In the genomic region with DNA sequence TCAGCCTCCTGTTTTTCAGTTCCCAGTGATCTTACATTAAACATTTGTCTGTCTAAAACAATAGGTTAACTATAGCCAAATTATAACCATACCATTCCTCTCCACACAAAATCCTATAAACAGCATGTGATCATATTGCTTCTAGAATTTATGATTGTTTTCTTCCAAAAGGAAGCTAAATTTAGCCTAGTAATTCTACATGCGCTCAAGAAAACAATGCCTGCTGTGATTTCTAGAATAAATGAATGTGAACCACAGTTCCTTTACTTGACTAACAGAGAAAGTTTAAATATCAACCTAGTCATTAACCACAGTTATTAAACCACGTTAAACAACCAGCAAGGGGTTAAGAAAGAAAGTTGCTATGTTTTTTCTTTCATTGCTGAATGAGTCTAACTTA, we compare ENCODE assay signal across 1 cellular context.
TF ChIP-seq lines count a peak whose summit lies in the region.

No MANE protein-coding gene starts in this region.

TF ChIP-seq in HCT116, 20 proteins besides CTCF, POLR2A, EP300 and RAD21:
- TF ChIP-seq, protein P1, sequence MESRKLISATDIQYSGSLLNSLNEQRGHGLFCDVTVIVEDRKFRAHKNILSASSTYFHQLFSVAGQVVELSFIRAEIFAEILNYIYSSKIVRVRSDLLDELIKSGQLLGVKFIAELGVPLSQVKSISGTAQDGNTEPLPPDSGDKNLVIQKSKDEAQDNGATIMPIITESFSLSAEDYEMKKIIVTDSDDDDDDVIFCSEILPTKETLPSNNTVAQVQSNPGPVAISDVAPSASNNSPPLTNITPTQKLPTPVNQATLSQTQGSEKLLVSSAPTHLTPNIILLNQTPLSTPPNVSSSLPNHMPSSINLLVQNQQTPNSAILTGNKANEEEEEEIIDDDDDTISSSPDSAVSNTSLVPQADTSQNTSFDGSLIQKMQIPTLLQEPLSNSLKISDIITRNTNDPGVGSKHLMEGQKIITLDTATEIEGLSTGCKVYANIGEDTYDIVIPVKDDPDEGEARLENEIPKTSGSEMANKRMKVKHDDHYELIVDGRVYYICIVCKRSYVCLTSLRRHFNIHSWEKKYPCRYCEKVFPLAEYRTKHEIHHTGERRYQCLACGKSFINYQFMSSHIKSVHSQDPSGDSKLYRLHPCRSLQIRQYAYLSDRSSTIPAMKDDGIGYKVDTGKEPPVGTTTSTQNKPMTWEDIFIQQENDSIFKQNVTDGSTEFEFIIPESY (IDR thresholded peaks at IDR 0.05; ENCODE audit: extremely low read depth, insufficient replicate concordance, low read length), result no peak
- TF ChIP-seq, protein P2, sequence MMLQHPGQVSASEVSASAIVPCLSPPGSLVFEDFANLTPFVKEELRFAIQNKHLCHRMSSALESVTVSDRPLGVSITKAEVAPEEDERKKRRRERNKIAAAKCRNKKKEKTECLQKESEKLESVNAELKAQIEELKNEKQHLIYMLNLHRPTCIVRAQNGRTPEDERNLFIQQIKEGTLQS (IDR thresholded peaks at IDR 0.05), result no peak
- TF ChIP-seq, protein P3, sequence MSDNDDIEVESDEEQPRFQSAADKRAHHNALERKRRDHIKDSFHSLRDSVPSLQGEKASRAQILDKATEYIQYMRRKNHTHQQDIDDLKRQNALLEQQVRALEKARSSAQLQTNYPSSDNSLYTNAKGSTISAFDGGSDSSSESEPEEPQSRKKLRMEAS (IDR thresholded peaks at IDR 0.05), result no peak
- TF ChIP-seq FOSL1 (IDR thresholded peaks at IDR 0.05; ENCODE audit: low read depth) (no peak), TCF7L2 (IDR thresholded peaks at IDR 0.05; ENCODE audit: borderline replicate concordance, extremely low read depth, insufficient read depth, insufficient read length) (no peak), EGR1 (IDR thresholded peaks at IDR 0.05; ENCODE audit: low read depth) (no peak), SIN3A (IDR thresholded peaks at IDR 0.05; ENCODE audit: low read depth) (no peak), EZH2 (IDR thresholded peaks at IDR 0.05) (no peak), SP1 (IDR thresholded peaks at IDR 0.05; ENCODE audit: low read depth) (no peak), JUND (IDR thresholded peaks at IDR 0.05) (no peak)
